Comparison of ENCODE assay signal across 8 cellular contexts in the genomic region with DNA sequence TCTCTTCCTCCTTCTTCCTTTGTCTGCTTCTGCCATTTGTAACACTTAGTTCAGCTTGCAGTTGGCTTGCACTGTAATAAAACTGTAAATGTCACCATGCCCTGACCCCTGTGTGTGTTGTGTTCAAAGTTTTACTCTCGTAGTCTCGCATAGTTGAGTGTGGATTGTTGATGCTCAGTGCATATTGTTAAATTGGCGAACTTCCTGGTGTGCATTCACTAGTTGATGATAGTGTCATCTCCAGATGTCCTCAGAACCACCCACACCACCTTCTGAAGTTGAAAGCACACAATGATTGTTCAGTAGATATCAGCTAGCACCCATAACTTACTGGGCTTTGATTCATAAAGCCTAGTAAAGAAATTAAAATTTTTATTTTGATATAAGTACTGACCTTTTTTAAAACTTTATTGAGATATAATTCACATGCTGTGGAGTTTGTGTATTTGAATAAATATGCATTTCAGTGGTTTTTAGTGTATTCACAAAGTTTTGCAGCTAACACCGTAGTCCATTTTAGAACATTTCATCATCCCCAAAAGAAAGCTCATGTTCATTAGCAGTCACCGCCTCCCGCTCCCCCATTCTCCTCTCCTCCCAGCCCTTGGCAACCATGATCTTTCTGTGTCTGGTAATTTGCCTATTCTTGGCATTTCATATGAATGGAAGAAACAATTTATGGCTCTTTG. TPM values are rescaled to one million over a fixed set of nuclear protein-coding genes. Genes with fewer than 3 reads are reported as not detected.
A peak's percentile ranks its signal among the peaks of the same experiment; 100 is the strongest.
DNase-seq lines count a peak whose midpoint lies in the region; ATAC-seq and TF ChIP-seq lines count a peak whose summit lies in the region.
"Had no signal": no experiment of that assay in that cellular context is flagged by ENCODE, and none has a peak within 500 bp of the region (broad histone marks: within the 10 kb centered on the region; RNA-seq: fewer than 3 reads in every experiment).

No MANE protein-coding gene starts in this region.

- peak; percentile 41 for DNase-seq in GM10248 (ENCODE audit: extremely low spot score)
- DNase-seq in activated T-helper 2 cell treated with anti-CD3 and anti-CD28 coated beads, Interferon-gamma antibody, Interleukin-2, Interleukin-4, amounts not matched to agents 10 μg/mL and 5 μg/mL and 100 μg/mL, durations not matched to agents 14 hours and 24 hours and 36 hours (ENCODE audit: low spot score), result no peak
- no peak for DNase-seq in nephron progenitor cell
- DNase-seq in upper lobe of left lung, result no peak
- DNase-seq in ascending aorta (ENCODE audit: low spot score in 2 of 2), result no peak
- no peak for DNase-seq in middle frontal gyrus (ENCODE audit: extremely low spot score, low spot score)

- POLR2A ChIA-PET in GM10248 (lab: Yijun Ruan, JAX), result interaction anchor here (0.6 kb wide), 1 partner anchor 237 kb away, joined by 3 read pairs; no protein-coding TSS in a partner anchor

- H3K4me3 ChIP-seq in upper lobe of left lung, result no peak overlapping the region
- H3K4me3 ChIP-seq in ascending aorta, result no peak overlapping the region
- H3K4me3 ChIP-seq: prostate gland had no signal

- H3K27ac Mint-ChIP-seq in activated T-helper 2 cell treated with anti-CD3 and anti-CD28 coated beads, Interferon-gamma antibody, Interleukin-2, Interleukin-4, amounts not matched to agents 10 μg/mL and 5 μg/mL and 100 μg/mL, durations not matched to agents 14 hours and 24 hours and 36 hours, result peak overlapping the region; percentile 88
- peak overlapping the region; percentile 11 for H3K27ac Mint-ChIP-seq in nephron progenitor cell

- intact Hi-C loops in activated T-helper 2 cell treated with anti-CD3 and anti-CD28 coated beads, Interferon-gamma antibody, Interleukin-2, Interleukin-4, amounts not matched to agents 10 μg/mL and 5 μg/mL and 100 μg/mL, durations not matched to agents 14 hours and 24 hours and 36 hours (cut with micrococcal nuclease), result loop anchor here (2.0 to 5.0 kb wide), 2 partner anchors 24 to 217 kb away; no protein-coding TSS in a partner anchor
- intact Hi-C loops in ascending aorta (cut with DNase I), result loop anchor here (5.0 kb wide), 1 partner anchor 197 kb away; no protein-coding TSS in a partner anchor

- TF ChIP-seq EP300 in upper lobe of left lung (IDR thresholded peaks at IDR 0.05), result no peak

- no peaks in the 10 kb centered on the region for H3K9me3 ChIP-seq in upper lobe of left lung
- H3K9me3 ChIP-seq in ascending aorta, result no peaks in the 10 kb centered on the region
- H3K9me3 ChIP-seq: prostate gland had no signal

- H3K27me3 Mint-ChIP-seq in activated T-helper 2 cell treated with anti-CD3 and anti-CD28 coated beads, Interferon-gamma antibody, Interleukin-2, Interleukin-4, amounts not matched to agents 10 μg/mL and 5 μg/mL and 100 μg/mL, durations not matched to agents 14 hours and 24 hours and 36 hours (ENCODE audit: low read depth), result no peaks in the 10 kb centered on the region
- H3K27me3 Mint-ChIP-seq in nephron progenitor cell (ENCODE audit: low read depth, poor library complexity), result peaks cover 3% of the 10 kb centered on the region

- TF ChIP-seq CTCF in GM10248 (IDR thresholded peaks at IDR 0.05; ENCODE audit: control extremely low read depth, extremely low read depth, low read depth, missing control alignments), result no peak
- no peak for TF ChIP-seq CTCF in nephron progenitor cell (IDR thresholded peaks at IDR 0.05)
- TF ChIP-seq CTCF in upper lobe of left lung (IDR thresholded peaks at IDR 0.05), result no peak
- no peak for TF ChIP-seq CTCF in ascending aorta (IDR thresholded peaks at IDR 0.05)

- H3K36me3 Mint-ChIP-seq in activated T-helper 2 cell treated with anti-CD3 and anti-CD28 coated beads, Interferon-gamma antibody, Interleukin-2, Interleukin-4, amounts not matched to agents 10 μg/mL and 5 μg/mL and 100 μg/mL, durations not matched to agents 14 hours and 24 hours and 36 hours (ENCODE audit: low read depth), result peaks cover 34% of the 10 kb centered on the region
- H3K36me3 Mint-ChIP-seq in nephron progenitor cell (ENCODE audit: low read depth), result peaks cover 33% of the 10 kb centered on the region

- peaks cover 45% of the 10 kb centered on the region for H3K4me1 Mint-ChIP-seq in activated T-helper 2 cell treated with anti-CD3 and anti-CD28 coated beads, Interferon-gamma antibody, Interleukin-2, Interleukin-4, amounts not matched to agents 10 μg/mL and 5 μg/mL and 100 μg/mL, durations not matched to agents 14 hours and 24 hours and 36 hours (ENCODE audit: low read depth)
- H3K4me1 Mint-ChIP-seq in nephron progenitor cell, result peaks cover 73% of the 10 kb centered on the region

- TF ChIP-seq POLR2A in upper lobe of left lung (IDR thresholded peaks at IDR 0.05), result no peak

- peak; percentile 50 for ATAC-seq in HG02885 (IDR thresholded peaks at IDR 0.05; ENCODE audit: poor library complexity, unreplicated experiment)
- ATAC-seq in upper lobe of left lung (ENCODE audit: low FRiP score in 2 of 2), result no peak

- peak overlapping the region; percentile 54 for H3K4me3 Mint-ChIP-seq in activated T-helper 2 cell treated with anti-CD3 and anti-CD28 coated beads, Interferon-gamma antibody, Interleukin-2, Interleukin-4, amounts not matched to agents 10 μg/mL and 5 μg/mL and 100 μg/mL, durations not matched to agents 14 hours and 24 hours and 36 hours (ENCODE audit: low read depth)
- no peak overlapping the region for H3K4me3 Mint-ChIP-seq in nephron progenitor cell

- H3K27me3 ChIP-seq in upper lobe of left lung, result no peaks in the 10 kb centered on the region
- no peaks in the 10 kb centered on the region for H3K27me3 ChIP-seq in ascending aorta

- 69 to 72% methylated on average over 6 of the region's 6 CpGs for WGBS in upper lobe of left lung, 2 donors

- H3K36me3 ChIP-seq in upper lobe of left lung, result peaks cover 0 to 7% (median 0%) of the 10 kb centered on the region in 4 donors
- no peaks in the 10 kb centered on the region for H3K36me3 ChIP-seq in ascending aorta
- H3K36me3 ChIP-seq: prostate gland had no signal

- CTCF ChIA-PET in GM10248 (lab: Yijun Ruan, JAX), result interaction anchor here (1.0 to 12.1 kb wide), 20 partner anchors 12 to 362 kb away, joined by 3 to 202 read pairs (median 16); no protein-coding TSS in a partner anchor

- peak overlapping the region in 1 of 4 donors; percentile 23 for H3K27ac ChIP-seq in upper lobe of left lung
- H3K27ac ChIP-seq in ascending aorta, result no peak overlapping the region
- H3K27ac ChIP-seq: prostate gland had no signal

- H3K9me3 Mint-ChIP-seq in activated T-helper 2 cell treated with anti-CD3 and anti-CD28 coated beads, Interferon-gamma antibody, Interleukin-2, Interleukin-4, amounts not matched to agents 10 μg/mL and 5 μg/mL and 100 μg/mL, durations not matched to agents 14 hours and 24 hours and 36 hours, result no peaks in the 10 kb centered on the region
- H3K9me3 Mint-ChIP-seq in nephron progenitor cell, result peaks cover 3% of the 10 kb centered on the region

- H3K4me1 ChIP-seq in upper lobe of left lung, result peaks cover 23 to 60% (median 35%) of the 10 kb centered on the region in 4 donors
- peaks cover 3 to 7% of the 10 kb centered on the region in 2 donors for H3K4me1 ChIP-seq in ascending aorta

RNA-seq across cellular contexts. Expression of a gene that starts 25.0 kb away (rescaled TPM):
- total RNA-seq in activated T-helper 2 cell treated with anti-CD3 and anti-CD28 coated beads, Interferon-gamma antibody, Interleukin-2, Interleukin-4, amounts not matched to agents 10 μg/mL and 5 μg/mL and 100 μg/mL, durations not matched to agents 14 hours and 24 hours and 36 hours, result 151 and 170 TPM in 2 replicates
- total RNA-seq in upper lobe of left lung (10 to 100 TPM; 40.9 to 64.7 (median 51.5) TPM), ascending aorta (27.8 TPM)
